In the genomic region with DNA sequence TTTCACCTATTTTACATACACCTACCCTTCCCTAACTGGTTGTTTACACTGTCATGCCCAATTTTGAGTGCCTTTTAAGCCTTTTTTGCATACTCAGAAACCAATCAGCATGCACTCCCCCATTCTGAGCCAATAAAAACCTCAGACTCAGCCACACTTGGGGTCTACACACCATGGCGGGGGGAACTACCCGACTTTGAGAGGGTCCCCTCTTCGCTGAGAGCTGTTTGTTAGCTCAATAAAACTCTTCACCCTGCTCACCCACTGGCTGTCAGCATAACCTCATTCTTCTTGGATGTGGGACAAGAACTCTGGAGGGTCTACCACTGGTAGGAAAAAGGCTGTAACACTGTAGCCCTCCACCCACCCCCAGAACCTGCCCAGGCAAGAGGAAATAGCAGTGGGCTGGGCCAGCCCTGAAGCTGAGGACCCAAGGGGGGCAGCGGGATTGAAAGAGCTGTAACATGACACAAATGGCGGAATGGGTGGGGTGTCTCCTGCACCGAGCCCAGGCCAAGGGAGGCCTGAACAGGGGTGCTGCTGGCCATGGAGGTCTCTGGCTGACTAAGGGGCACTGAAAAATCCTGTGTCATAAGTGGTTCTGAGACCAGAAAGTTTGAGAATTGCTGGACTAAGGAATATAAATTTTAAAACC, we compare ENCODE assay signal across 29 cellular contexts. TPM values are rescaled to one million over a fixed set of nuclear protein-coding genes. Genes with fewer than 3 reads are reported as not detected.
DNase-seq lines count a peak whose midpoint lies in the region; ATAC-seq, FAIRE-seq and TF ChIP-seq lines count a peak whose summit lies in the region.
"Had no signal": no experiment of that assay in that cellular context is flagged by ENCODE, and none has a peak within 500 bp of the region (broad histone marks: within the 10 kb centered on the region; RNA-seq: fewer than 3 reads in every experiment).

No MANE protein-coding gene starts in this region.

- H3K27ac ChIP-seq in OCI-LY7 (ENCODE audit: low read depth, low read length, poor library complexity, severe bottlenecking) (no peak overlapping the region), kidney (ENCODE audit: low read depth in 2 of 2, low read length in 2 of 2) (no peak overlapping the region), spleen (no peak overlapping the region)
- H3K27ac ChIP-seq: A549; BLaER1 treated with 17β-estradiol and CSF1 and Interleukin-3, amounts not matched to agents 10 nM and 100 nM; SJSA1 had no signal

- 88 to 94% (median 91%) methylated on average over 6 of the region's 6 CpGs for WGBS in spleen, 5 donors

- H4K20me1 ChIP-seq in OCI-LY7 (ENCODE audit: insufficient read depth, low read length): no peaks in the 10 kb centered on the region

- H3K79me2 ChIP-seq in OCI-LY7 (ENCODE audit: insufficient read depth, low read depth, low read length): no peaks in the 10 kb centered on the region

- H3K4me3 ChIP-seq in OCI-LY7 (ENCODE audit: low read depth, low read length, poor library complexity, severe bottlenecking) (no peak overlapping the region), kidney (ENCODE audit: low read length in 2 of 2) (no peak overlapping the region), spleen (no peak overlapping the region)
- H3K4me3 ChIP-seq: A549; BLaER1 treated with 17β-estradiol and CSF1 and Interleukin-3, amounts not matched to agents 10 nM and 100 nM; MG63; SJSA1 had no signal

- ATAC-seq in esophagus mucosa: no peak
- ATAC-seq in GM21576 (IDR thresholded peaks at IDR 0.05; ENCODE audit: unreplicated experiment): no peak
- ATAC-seq: A549 had no signal

- H3K4me2 ChIP-seq in OCI-LY7 (ENCODE audit: low read length): no peak overlapping the region
- H3K4me2 ChIP-seq: A549; BLaER1 treated with 17β-estradiol and CSF1 and Interleukin-3, amounts not matched to agents 10 nM and 100 nM had no signal

- DNase-seq in Caki2 (ENCODE audit: low read depth) (peak; percentile 29), OCI-LY7 (ENCODE audit: low spot score) (peak; percentile 27), kidney (peak; percentile 49), spleen (peak; percentile 59), D341Med (ENCODE audit: low spot score) (no peak)
- DNase-seq: AML-193; Calu3; CD8-positive, alpha-beta memory T cell; DMS153; DND-41; H7; HFFc6; KBM-7; MG63; NCI-H1105 treated with DMSO at 0.1 percent for 48 hours; NCI-H2029; NCI-H446; NCI-H524 treated with DMSO at 0.1 percent for 48 hours; NCI-H774; Right ventricle myocardium superior; RPMI8226 had no signal

- in situ Hi-C loops in Caki2 (cut with HindIII; ENCODE audit: low pct_unique_long_range_greater_than_20kb, low sequenced_read_pairs): no loop called here

- TF ChIP-seq CTCF in OCI-LY7 (conservative IDR thresholded peaks at IDR 0.05; ENCODE audit: low read length): no peak
- TF ChIP-seq CTCF in kidney (IDR thresholded peaks at IDR 0.05; ENCODE audit: borderline replicate concordance, extremely low read depth, insufficient read depth): no peak
- no peak for TF ChIP-seq CTCF in spleen (IDR thresholded peaks at IDR 0.05 in 8 of 11, conservative IDR thresholded peaks at IDR 0.05 in 3 of 11)

- no peaks in the 10 kb centered on the region for H3K9me2 ChIP-seq in OCI-LY7 (ENCODE audit: insufficient read depth, low read length)

- no peak overlapping the region for H3K9ac ChIP-seq in kidney (ENCODE audit: low read length in 2 of 2)
- H3K9ac ChIP-seq: BLaER1 treated with 17β-estradiol and CSF1 and Interleukin-3, amounts not matched to agents 10 nM and 100 nM had no signal

- CTCF ChIA-PET in OCI-LY7 (lab: Charles Lee; ENCODE audit: unreplicated experiment): no interaction called here

- H3K9me3 ChIP-seq in OCI-LY7 (ENCODE audit: low read length): peaks cover 11% of the 10 kb centered on the region
- no peaks in the 10 kb centered on the region for H3K9me3 ChIP-seq in kidney (ENCODE audit: control insufficient read depth in 1 of 2, low read length in 2 of 2)
- peaks cover 0 to 7% (median 2%) of the 10 kb centered on the region in 8 donors for H3K9me3 ChIP-seq in spleen
- H3K9me3 ChIP-seq: A549, SJSA1 had no signal

- FAIRE-seq in kidney (lab: Jason Lieb, UNC): no peak
- FAIRE-seq: A549, GM12892, GM19239, HTR-8/SVneo had no signal

- intact Hi-C loops in OCI-LY7 (cut with micrococcal nuclease; ENCODE audit: unreplicated experiment) (no loop called here), kidney (cut with DNase I) (no loop called here), spleen (cut with DNase I; ENCODE audit: low total_unique reads) (loop anchor here (5.0 kb wide), 1 partner anchor 32 kb away; a partner anchor contains a TSS)

- BruUV-seq in OCI-LY7 (replicated peaks; lab: Mats Ljungman, UMichigan): no TSS peak

- H3K27me3 ChIP-seq in spleen (replicated peaks in 1 of 7): peaks cover 0 to 5% (median 0%) of the 10 kb centered on the region in 7 donors
- H3K27me3 ChIP-seq: BLaER1 treated with 17β-estradiol and CSF1 and Interleukin-3, amounts not matched to agents 10 nM and 100 nM; MG63; SJSA1 had no signal

- peaks cover 7% of the 10 kb centered on the region for H3K4me1 ChIP-seq in OCI-LY7 (ENCODE audit: insufficient read depth, low read length, poor library complexity, severe bottlenecking)
- H3K4me1 ChIP-seq in kidney (ENCODE audit: control insufficient read depth in 1 of 2, insufficient read depth in 1 of 2, low read depth in 1 of 2, low read length in 2 of 2): peaks cover 6 to 7% of the 10 kb centered on the region in 2 donors
- H3K4me1 ChIP-seq in spleen: peaks cover 6 to 38% (median 15%) of the 10 kb centered on the region in 6 donors

- POLR2A ChIA-PET in OCI-LY7 (lab: Charles Lee): no interaction called here

- H3K36me3 ChIP-seq in OCI-LY7 (ENCODE audit: insufficient read depth, low read length): no peaks in the 10 kb centered on the region
- no peaks in the 10 kb centered on the region for H3K36me3 ChIP-seq in kidney (ENCODE audit: control insufficient read depth in 1 of 2, insufficient read depth in 2 of 2, low read length in 2 of 2)
- no peaks in the 10 kb centered on the region for H3K36me3 ChIP-seq in spleen
- H3K36me3 ChIP-seq: BLaER1 treated with 17β-estradiol and CSF1 and Interleukin-3, amounts not matched to agents 10 nM and 100 nM had no signal

- no peak overlapping the region for H2AFZ ChIP-seq in OCI-LY7 (ENCODE audit: low read length)

- no peak for TF ChIP-seq POLR2A in spleen (IDR thresholded peaks at IDR 0.05)

RNA-seq across cellular contexts. Expression of a gene that starts 3.0 kb away (rescaled TPM):
- total RNA-seq in Caki2 (2014; rRNA removed; shearing (Covaris generic); ENCODE audit: low replicate concordance): 121 and 161 TPM in 2 replicates
- 38.7 and 44.9 TPM in 2 replicates for total RNA-seq in OCI-LY7 (2014; rRNA removed; shearing (Covaris generic))
- total RNA-seq in OCI-LY7 (2022) (22.3 and 23.9 TPM in 2 replicates), kidney (31.3 TPM), spleen (10 to 100 TPM; 27.5 to 98.6 (median 48.4) TPM), esophagus mucosa (19.5 TPM)
- polyA plus RNA-seq in kidney (ENCODE audit: insufficient read depth, low read depth, low replicate concordance) (52.5 TPM), spleen (10 to 100 TPM; 31.6 to 62.6 (median 49.5) TPM)

RNA-seq across cellular contexts. Expression of a gene that starts 22.0 kb away (rescaled TPM):
- total RNA-seq in Caki2 (2014; rRNA removed; shearing (Covaris generic); ENCODE audit: low replicate concordance): not detected in 2 replicates
- not detected in 2 replicates for total RNA-seq in OCI-LY7 (2014; rRNA removed; shearing (Covaris generic))
- total RNA-seq in OCI-LY7 (2022) (not detected in 2 replicates), kidney (30.8 TPM), spleen (under 1 TPM in 1 of 7 donors, not detected in 6; 0.60 TPM), esophagus mucosa (97.0 TPM)
- polyA plus RNA-seq in kidney (ENCODE audit: insufficient read depth, low read depth, low replicate concordance) (11.0 TPM), spleen (under 1 TPM in 2 of 3 donors, not detected in 1; 0.19 to 0.33 TPM)
- total RNA-seq: CD8-positive, alpha-beta memory T cell; HFFc6; Right ventricle myocardium superior; SJSA1 had no signal
- polyA plus RNA-seq: CD8-positive, alpha-beta memory T cell had no signal

RNA-seq across cellular contexts. Expression of a gene that starts 31.8 kb away (rescaled TPM):
- 133 and 149 TPM in 2 replicates for total RNA-seq in Caki2 (2014; rRNA removed; shearing (Covaris generic); ENCODE audit: low replicate concordance)
- total RNA-seq in OCI-LY7 (2014; rRNA removed; shearing (Covaris generic)): 25.3 and 26.1 TPM in 2 replicates
- total RNA-seq in OCI-LY7 (2022) (61.9 and 63.9 TPM in 2 replicates), kidney (36.8 TPM), spleen (10 to 100 TPM; 34.8 to 79.3 (median 57.0) TPM), esophagus mucosa (16.4 TPM)
- polyA plus RNA-seq in kidney (ENCODE audit: insufficient read depth, low read depth, low replicate concordance) (24.5 TPM), spleen (10 to 100 TPM; 14.0 to 47.0 (median 43.9) TPM)

RNA-seq across cellular contexts. Expression of a gene that starts 49.9 kb away (rescaled TPM):
- 0.93 TPM in 1 of 2 replicates, not detected in the other for total RNA-seq in Caki2 (2014; rRNA removed; shearing (Covaris generic); ENCODE audit: low replicate concordance)
- total RNA-seq in OCI-LY7 (2014; rRNA removed; shearing (Covaris generic)): 1.2 and 4.0 TPM in 2 replicates
- total RNA-seq in OCI-LY7 (2022) (2.5 and 2.6 TPM in 2 replicates), kidney (0.98 TPM), spleen (1 to 10 TPM in 5 of 7 donors, under 1 TPM in 1, not detected in 1; 0.79 to 3.8 (median 1.5) TPM), esophagus mucosa (15.3 TPM)
- polyA plus RNA-seq in kidney (ENCODE audit: insufficient read depth, low read depth, low replicate concordance) (0.69 TPM), spleen (1 to 10 TPM in 2 of 3 donors, under 1 TPM in 1; 0.73 to 1.6 (median 1.5) TPM)
- total RNA-seq: H7, Right ventricle myocardium superior had no signal
- polyA plus RNA-seq: CD8-positive, alpha-beta memory T cell had no signal

Comparison
In these comparisons a context has a peak if more than half of its experiments do, and no peak if none do; other contexts are left out.
1. RNA of a gene that starts 22.0 kb away (total RNA-seq): 97.0 TPM in esophagus mucosa (single experiment) and 30.8 TPM in kidney (single experiment); not detected in Caki2, not detected in OCI-LY7 and 0.60 TPM in spleen; every median in the first group is over 10 times any median in the second.